In genomic region chr16:3080024-3080423, GRCh38 we compare ENCODE assay signal across 15 cellular contexts. TPM values are rescaled to one million over a fixed set of nuclear protein-coding genes. Genes with fewer than 3 reads are reported as not detected.
"Had no signal": no experiment of that assay in that cellular context is flagged by ENCODE, and none has a peak within 500 bp of the region (broad histone marks: within the 10 kb centered on the region; RNA-seq: fewer than 3 reads in every experiment).

No MANE protein-coding gene starts in this region.

- H3K36me3 ChIP-seq: cardiac muscle cell, ovary, tibial nerve, vagina had no signal

- DNase-seq: activated CD4-positive, alpha-beta T cell treated with anti-CD3 and anti-CD28 coated beads for 1 hour; activated naive CD4-positive, alpha-beta T cell; activated T-cell treated with anti-CD3 and anti-CD28 coated beads, Interleukin-2, amount 50 U/mL, for 1 hour; left colon; mammary epithelial cell; ovary; stimulated activated CD4-positive, alpha-beta T cell treated with anti-CD3 and anti-CD28 coated beads, Interleukin-4, amount 100 ng/mL, for 24 hours had no signal

- H3K4me1 ChIP-seq: tibial nerve, vagina had no signal

- H3K27me3 ChIP-seq: cardiac muscle cell, esophagus muscularis mucosa, ovary, vagina had no signal

- H3K9me3 ChIP-seq: esophagus muscularis mucosa, ovary, tibial nerve, vagina had no signal

- ATAC-seq: left colon had no signal

- H3K4me3 ChIP-seq: cardiac muscle cell, esophagus muscularis mucosa, ovary, SK-N-MC, tibial nerve, vagina had no signal

- H3K27ac ChIP-seq: cardiac muscle cell, esophagus muscularis mucosa, ovary, SK-N-MC, tibial nerve, vagina had no signal

RNA-seq across cellular contexts. Expression of gene IL32, which starts 14.6 kb away (rescaled TPM):
- polyA plus RNA-seq: neural cell had no signal

RNA-seq across cellular contexts. Expression of gene ZSCAN10, which starts 19.1 kb away (rescaled TPM):
- total RNA-seq: esophagus muscularis mucosa, fibroblast of villous mesenchyme, left colon, mammary epithelial cell, subcutaneous adipose tissue, tibial nerve, vagina had no signal
- polyA plus RNA-seq: cardiac muscle cell, mammary epithelial cell had no signal

RNA-seq across cellular contexts. Expression of gene MMP25, which starts 33.7 kb away (rescaled TPM):
- polyA plus RNA-seq: neural cell had no signal

RNA-seq across cellular contexts. Expression of gene BICDL2, which starts 43.3 kb away (rescaled TPM):
- total RNA-seq: cardiac muscle cell, subcutaneous adipose tissue, tibial nerve had no signal
- polyA plus RNA-seq: cardiac muscle cell had no signal
